ENCODE assay signal across 18 cellular contexts in the genomic region with DNA sequence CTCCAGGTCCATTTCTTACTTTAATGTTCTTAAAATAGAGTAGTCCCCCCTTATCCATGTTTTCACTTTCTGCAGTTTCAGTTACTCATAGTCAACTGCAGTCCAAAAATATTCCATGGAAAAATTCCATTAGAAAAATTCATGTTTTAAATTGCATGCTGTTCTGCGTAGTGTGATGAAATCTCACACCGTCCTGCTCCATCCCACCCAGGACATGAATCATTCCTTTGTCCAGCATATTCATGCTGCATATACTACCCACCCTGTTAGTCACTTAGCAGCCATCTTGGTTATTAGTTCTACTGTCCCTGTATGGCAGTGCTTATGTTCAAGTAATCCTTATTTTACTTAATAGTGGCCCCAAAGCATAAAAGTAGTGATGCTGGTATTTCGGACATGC. TPM values are rescaled to one million over a fixed set of nuclear protein-coding genes. Genes with fewer than 3 reads are reported as not detected.
A peak's percentile ranks its signal among the peaks of the same experiment; 100 is the strongest.
DNase-seq lines count a peak whose midpoint lies in the region; ATAC-seq, FAIRE-seq and TF ChIP-seq lines count a peak whose summit lies in the region.
"Had no signal": no experiment of that assay in that cellular context is flagged by ENCODE, and none has a peak within 500 bp of the region (broad histone marks: within the 10 kb centered on the region; RNA-seq: fewer than 3 reads in every experiment).

No MANE protein-coding gene starts in this region.

- peak overlapping the region; percentile 3 for H3K27ac Mint-ChIP-seq in MCF 10A (ENCODE audit: low read depth, unreplicated experiment)
- H3K27ac Mint-ChIP-seq: activated CD4-positive, alpha-beta memory T cell treated with anti-CD3 and anti-CD28 coated beads for 36 hours; activated T-helper 17 cell treated with anti-CD3 and anti-CD28 coated beads, Interleukin-2, amount 50 U/mL, for 72 hours; neural progenitor cell; stimulated activated naive CD8-positive, alpha-beta T cell treated with anti-CD3 and anti-CD28 coated beads, Interleukin-15, Interleukin-2, amounts not matched to agents 100 ng/mL and 50 ng/mL, for 24 hours had no signal

- 54 to 69% methylated on average over 3 of the region's 3 CpGs for WGBS in gastroesophageal sphincter (ENCODE audit: low coverage in 1 of 2), 2 donors

- TF ChIP-seq CTCF in MCF 10A (IDR thresholded peaks at IDR 0.05; ENCODE audit: unreplicated experiment) (no peak), breast epithelium (IDR thresholded peaks at IDR 0.05) (no peak), brain microvascular endothelial cell (IDR thresholded peaks at IDR 0.05; ENCODE audit: low read depth, low read length, missing control alignments) (no peak), gastroesophageal sphincter (IDR thresholded peaks at IDR 0.05) (no peak), kidney (IDR thresholded peaks at IDR 0.05; ENCODE audit: borderline replicate concordance, extremely low read depth, insufficient read depth) (no peak)

- no peaks in the 10 kb centered on the region for H3K36me3 Mint-ChIP-seq in MCF 10A (ENCODE audit: insufficient read depth, unreplicated experiment)
- H3K36me3 Mint-ChIP-seq: activated CD4-positive, alpha-beta memory T cell treated with anti-CD3 and anti-CD28 coated beads for 36 hours; neural progenitor cell had no signal

- TF ChIP-seq EP300 in gastroesophageal sphincter (IDR thresholded peaks at IDR 0.05), result no peak

- no peaks in the 10 kb centered on the region for H3K27me3 ChIP-seq in breast epithelium
- H3K27me3 ChIP-seq in brain microvascular endothelial cell (replicated peaks), result no peaks in the 10 kb centered on the region
- no peaks in the 10 kb centered on the region for H3K27me3 ChIP-seq in gastroesophageal sphincter
- H3K27me3 ChIP-seq: SJSA1 had no signal

- intact Hi-C loops in MCF 10A (cut with micrococcal nuclease), result no loop called here
- intact Hi-C loops in breast epithelium (cut with DNase I; ENCODE audit: low total_unique reads), result no loop called here
- intact Hi-C loops in kidney (cut with DNase I), result no loop called here

- H3K9me3 ChIP-seq in breast epithelium, result no peaks in the 10 kb centered on the region
- H3K9me3 ChIP-seq in gastroesophageal sphincter, result no peaks in the 10 kb centered on the region
- no peaks in the 10 kb centered on the region for H3K9me3 ChIP-seq in kidney (ENCODE audit: control insufficient read depth in 1 of 2, low read length in 2 of 2)
- H3K9me3 ChIP-seq: lower lobe of right lung, SJSA1 had no signal

- CTCF ChIA-PET in MCF 10A (lab: Yijun Ruan, JAX), result interaction anchor here (0.7 kb wide), 1 partner anchor 54 kb away, joined by 3 read pairs; no protein-coding TSS in a partner anchor

- TF ChIP-seq POLR2A in breast epithelium (IDR thresholded peaks at IDR 0.05) (no peak), gastroesophageal sphincter (IDR thresholded peaks at IDR 0.05) (no peak)

- H3K4me3 Mint-ChIP-seq in MCF 10A (ENCODE audit: unreplicated experiment), result no peak overlapping the region
- H3K4me3 Mint-ChIP-seq: activated CD4-positive, alpha-beta memory T cell treated with anti-CD3 and anti-CD28 coated beads for 36 hours; activated T-helper 17 cell treated with anti-CD3 and anti-CD28 coated beads, Interleukin-2, amount 50 U/mL, for 72 hours; neural progenitor cell; stimulated activated naive CD8-positive, alpha-beta T cell treated with anti-CD3 and anti-CD28 coated beads, Interleukin-15, Interleukin-2, amounts not matched to agents 100 ng/mL and 50 ng/mL, for 24 hours had no signal

- no peak overlapping the region for H3K27ac ChIP-seq in breast epithelium
- peak overlapping the region; percentile 74 for H3K27ac ChIP-seq in brain microvascular endothelial cell
- no peak overlapping the region for H3K27ac ChIP-seq in gastroesophageal sphincter
- no peak overlapping the region for H3K27ac ChIP-seq in kidney (ENCODE audit: low read depth in 2 of 2, low read length in 2 of 2)
- H3K27ac ChIP-seq: 22Rv1, lower lobe of right lung, neural progenitor cell, SJSA1 had no signal

- peaks cover 26% of the 10 kb centered on the region for H3K4me1 Mint-ChIP-seq in MCF 10A (ENCODE audit: insufficient read depth, unreplicated experiment)

- H3K36me3 ChIP-seq in breast epithelium, result no peaks in the 10 kb centered on the region
- H3K36me3 ChIP-seq in brain microvascular endothelial cell (replicated peaks), result no peaks in the 10 kb centered on the region
- H3K36me3 ChIP-seq in gastroesophageal sphincter, result no peaks in the 10 kb centered on the region
- no peaks in the 10 kb centered on the region for H3K36me3 ChIP-seq in kidney (ENCODE audit: control insufficient read depth in 1 of 2, insufficient read depth in 2 of 2, low read length in 2 of 2)
- H3K36me3 ChIP-seq: lower lobe of right lung, neural progenitor cell, SJSA1 had no signal

- no peaks in the 10 kb centered on the region for H3K9me3 Mint-ChIP-seq in MCF 10A (ENCODE audit: unreplicated experiment)
- H3K9me3 Mint-ChIP-seq: activated CD4-positive, alpha-beta memory T cell treated with anti-CD3 and anti-CD28 coated beads for 36 hours; activated T-helper 17 cell treated with anti-CD3 and anti-CD28 coated beads, Interleukin-2, amount 50 U/mL, for 72 hours; neural progenitor cell; stimulated activated naive CD8-positive, alpha-beta T cell treated with anti-CD3 and anti-CD28 coated beads, Interleukin-15, Interleukin-2, amounts not matched to agents 100 ng/mL and 50 ng/mL, for 24 hours had no signal

- no peak for FAIRE-seq in kidney (lab: Jason Lieb, UNC)
- FAIRE-seq: endothelial cell of umbilical vein had no signal

- no TSS peak for BruUV-seq in MCF 10A (replicated peaks; lab: Mats Ljungman, UMichigan)

- peak; percentile 74 for ATAC-seq in gastroesophageal sphincter
- no peak for ATAC-seq in GM19467 (IDR thresholded peaks at IDR 0.05; ENCODE audit: unreplicated experiment)
- no peak for ATAC-seq in GM21825 (IDR thresholded peaks at IDR 0.05; ENCODE audit: unreplicated experiment)
- ATAC-seq: activated T-helper 17 cell treated with anti-CD3 and anti-CD28 coated beads, Interleukin-2, amount 50 U/mL, for 72 hours; lower lobe of right lung had no signal

- H3K27me3 Mint-ChIP-seq in MCF 10A (ENCODE audit: insufficient read depth, unreplicated experiment), result no peaks in the 10 kb centered on the region

- DNase-seq in MCF 10A (ENCODE audit: unreplicated experiment), result peak; percentile 85
- DNase-seq in breast epithelium (ENCODE audit: low spot score in 2 of 2), result no peak
- peak; percentile 86 for DNase-seq in brain microvascular endothelial cell
- DNase-seq in kidney, result no peak
- DNase-seq in stimulated activated CD4-positive, alpha-beta T cell treated with anti-CD3 and anti-CD28 coated beads, Interleukin-1b, Interleukin-23, amount 100 ng/mL, for 48 hours, result no peak
- DNase-seq: activated CD4-positive, alpha-beta memory T cell treated with anti-CD3 and anti-CD28 coated beads for 36 hours; Calu3; lower lobe of right lung; NK-92 treated with Interleukin-12 subunit alpha and Interleukin-12 subunit beta, amount 100 ng/mL, for 24 hours had no signal

- H3K9ac ChIP-seq in kidney (ENCODE audit: low read length in 2 of 2), result no peak overlapping the region
- H3K9ac ChIP-seq: neural progenitor cell had no signal

- H3K4me3 ChIP-seq in breast epithelium (no peak overlapping the region), brain microvascular endothelial cell (ENCODE audit: low read depth, low read length) (no peak overlapping the region), gastroesophageal sphincter (no peak overlapping the region), kidney (ENCODE audit: low read length in 2 of 2) (no peak overlapping the region)
- H3K4me3 ChIP-seq: lower lobe of right lung, neural progenitor cell, SJSA1 had no signal

- H3K4me1 ChIP-seq in breast epithelium (no peaks in the 10 kb centered on the region), gastroesophageal sphincter (peaks cover 0 to 7% (median 0%) of the 10 kb centered on the region in 3 donors), kidney (ENCODE audit: control insufficient read depth in 1 of 2, insufficient read depth in 1 of 2, low read depth in 1 of 2, low read length in 2 of 2) (peaks cover 0 to 10% of the 10 kb centered on the region in 2 donors)
- H3K4me1 ChIP-seq: neural progenitor cell had no signal

- in situ Hi-C loops in brain microvascular endothelial cell (cut with HindIII; ENCODE audit: low pct_ligation_motif_present, low sequenced_read_pairs), result no loop called here

- POLR2A ChIA-PET in MCF 10A (lab: Yijun Ruan, JAX), result interaction anchor here (1.0 kb wide), 1 partner anchor 33 kb away, joined by 3 read pairs; no protein-coding TSS in a partner anchor

RNA-seq across cellular contexts. Expression of a gene that starts 5.4 kb away (rescaled TPM):
- total RNA-seq in MCF 10A (2022) (151 and 158 TPM in 2 replicates), breast epithelium (100 to 1,000 TPM; 120 to 263 (median 158) TPM), gastroesophageal sphincter (100 to 1,000 TPM; 100 to 223 (median 175) TPM), kidney (167 TPM)
- 24.3 TPM for polyA plus RNA-seq in kidney (ENCODE audit: insufficient read depth, low read depth, low replicate concordance)

Comparison
In these comparisons a context has a peak if more than half of its experiments do, and no peak if none do; other contexts are left out.
1. DNase-seq: peak in MCF 10A (single experiment) and brain microvascular endothelial cell (single experiment); none in breast epithelium (0 of 2), kidney (single experiment) and stimulated activated CD4-positive, alpha-beta T cell treated with anti-CD3 and anti-CD28 coated beads, Interleukin-1b, Interleukin-23, amount 100 ng/mL, for 48 hours (single experiment).